Comparison of ENCODE assay signal across 1 cellular context in genomic region chr22:19615001-19615461, GRCh38.
TF ChIP-seq lines count a peak whose summit lies in the region.

No MANE protein-coding gene starts in this region.

TF ChIP-seq in K562, 482 proteins besides CTCF, POLR2A, EP300 and RAD21 (continued from another document and continues in another):
- TF ChIP-seq, protein P1, sequence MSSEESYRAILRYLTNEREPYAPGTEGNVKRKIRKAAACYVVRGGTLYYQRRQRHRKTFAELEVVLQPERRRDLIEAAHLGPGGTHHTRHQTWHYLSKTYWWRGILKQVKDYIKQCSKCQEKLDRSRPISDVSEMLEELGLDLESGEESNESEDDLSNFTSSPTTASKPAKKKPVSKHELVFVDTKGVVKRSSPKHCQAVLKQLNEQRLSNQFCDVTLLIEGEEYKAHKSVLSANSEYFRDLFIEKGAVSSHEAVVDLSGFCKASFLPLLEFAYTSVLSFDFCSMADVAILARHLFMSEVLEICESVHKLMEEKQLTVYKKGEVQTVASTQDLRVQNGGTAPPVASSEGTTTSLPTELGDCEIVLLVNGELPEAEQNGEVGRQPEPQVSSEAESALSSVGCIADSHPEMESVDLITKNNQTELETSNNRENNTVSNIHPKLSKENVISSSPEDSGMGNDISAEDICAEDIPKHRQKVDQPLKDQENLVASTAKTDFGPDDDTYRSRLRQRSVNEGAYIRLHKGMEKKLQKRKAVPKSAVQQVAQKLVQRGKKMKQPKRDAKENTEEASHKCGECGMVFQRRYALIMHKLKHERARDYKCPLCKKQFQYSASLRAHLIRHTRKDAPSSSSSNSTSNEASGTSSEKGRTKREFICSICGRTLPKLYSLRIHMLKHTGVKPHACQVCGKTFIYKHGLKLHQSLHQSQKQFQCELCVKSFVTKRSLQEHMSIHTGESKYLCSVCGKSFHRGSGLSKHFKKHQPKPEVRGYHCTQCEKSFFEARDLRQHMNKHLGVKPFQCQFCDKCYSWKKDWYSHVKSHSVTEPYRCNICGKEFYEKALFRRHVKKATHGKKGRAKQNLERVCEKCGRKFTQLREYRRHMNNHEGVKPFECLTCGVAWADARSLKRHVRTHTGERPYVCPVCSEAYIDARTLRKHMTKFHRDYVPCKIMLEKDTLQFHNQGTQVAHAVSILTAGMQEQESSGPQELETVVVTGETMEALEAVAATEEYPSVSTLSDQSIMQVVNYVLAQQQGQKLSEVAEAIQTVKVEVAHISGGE (CRISPR knock-in tag; IDR thresholded peaks at IDR 0.05): no peak
- TF ChIP-seq PHTF2 (CRISPR knock-in tag; IDR thresholded peaks at IDR 0.05) (no peak), ZKSCAN8 (CRISPR knock-in tag; IDR thresholded peaks at IDR 0.05) (no peak), MEF2A (IDR thresholded peaks at IDR 0.05; ENCODE audit: control insufficient read depth, low read depth, low read length) (no peak), NR2C1 (IDR thresholded peaks at IDR 0.05) (no peak), NR2C1 (tag; IDR thresholded peaks at IDR 0.05) (no peak), FOXP1 (CRISPR knock-in tag; IDR thresholded peaks at IDR 0.05) (no peak), SRSF9 (IDR thresholded peaks at IDR 0.05; ENCODE audit: borderline replicate concordance, low read depth, low read length) (no peak), NCOA4 (IDR thresholded peaks at IDR 0.05; ENCODE audit: partially characterized antibody) (no peak), RBM39 (optimal IDR thresholded peaks at IDR 0.05; ENCODE audit: low read depth, low read length) (peak; percentile 66), BRD4 (IDR thresholded peaks at IDR 0.05) (no peak), FOXA1 (IDR thresholded peaks at IDR 0.05; ENCODE audit: borderline replicate concordance) (no peak), FOSL1 (tag; conservative IDR thresholded peaks at IDR 0.05) (no peak), C11orf30 (IDR thresholded peaks at IDR 0.05; ENCODE audit: low read depth) (no peak), IRF2 (CRISPR knock-in tag; IDR thresholded peaks at IDR 0.05) (no peak), ESRRA (IDR thresholded peaks at IDR 0.05; ENCODE audit: borderline replicate concordance, low read depth) (no peak), ZNF395 (CRISPR knock-in tag; IDR thresholded peaks at IDR 0.05) (no peak), ZNF274 (IDR thresholded peaks at IDR 0.05; ENCODE audit: borderline replicate concordance, low read depth, low read length) (no peak), POLR2G (IDR thresholded peaks at IDR 0.05; ENCODE audit: low read depth, low read length) (no peak), ELF2 (CRISPR knock-in tag; IDR thresholded peaks at IDR 0.05) (no peak), MCM3 (IDR thresholded peaks at IDR 0.05) (0 out of 2 replicates have a peak, but pooled peaks have one; percentile 53), ZNF561 (CRISPR knock-in tag; conservative IDR thresholded peaks at IDR 0.05) (no peak), KLF10 (CRISPR knock-in tag; IDR thresholded peaks at IDR 0.05) (no peak), FOXJ2 (tag; IDR thresholded peaks at IDR 0.05) (no peak), DIDO1 (tag; IDR thresholded peaks at IDR 0.05; ENCODE audit: low read depth) (no peak), SMAD4 (CRISPR knock-in tag; conservative IDR thresholded peaks at IDR 0.05) (no peak), MNT (conservative IDR thresholded peaks at IDR 0.05) (no peak), MCM5 (IDR thresholded peaks at IDR 0.05; ENCODE audit: low read depth) (no peak), ZNF197 (CRISPR knock-in tag; IDR thresholded peaks at IDR 0.05; ENCODE audit: low read depth) (no peak), MYNN (IDR thresholded peaks at IDR 0.05) (no peak), MYNN (CRISPR knock-in tag; IDR thresholded peaks at IDR 0.05) (no peak), ZNF511 (CRISPR knock-in tag; IDR thresholded peaks at IDR 0.05) (0 out of 2 replicates have a peak, but pooled peaks have one; percentile 68), TFAM (CRISPR knock-in tag; conservative IDR thresholded peaks at IDR 0.05) (no peak), NCOA6 (IDR thresholded peaks at IDR 0.05) (no peak), PTBP1 (IDR thresholded peaks at IDR 0.05; ENCODE audit: low read depth, low read length) (no peak), CEBPG (CRISPR knock-in tag; IDR thresholded peaks at IDR 0.05) (peak; percentile 30; the same call in 1 of the 2 replicates), CEBPG (tag; conservative IDR thresholded peaks at IDR 0.05 in 1 of 2, IDR thresholded peaks at IDR 0.05 in 1 of 2) (no peak), ZNF232 (CRISPR knock-in tag; IDR thresholded peaks at IDR 0.05) (no peak), ZHX1 (conservative IDR thresholded peaks at IDR 0.05; ENCODE audit: low read length) (no peak), DLX4 (CRISPR knock-in tag; IDR thresholded peaks at IDR 0.05) (no peak), ZNF224 (CRISPR knock-in tag; IDR thresholded peaks at IDR 0.05) (no peak), NR2F6 (CRISPR knock-in tag; IDR thresholded peaks at IDR 0.05) (no peak), ZNF707 (CRISPR knock-in tag; conservative IDR thresholded peaks at IDR 0.05) (no peak), RFX1 (IDR thresholded peaks at IDR 0.05) (no peak), RCOR1 (IDR thresholded peaks at IDR 0.05; ENCODE audit: borderline replicate concordance in 1 of 2, low read depth in 2 of 2, low read length in 2 of 2) (no peak), DACH1 (IDR thresholded peaks at IDR 0.05; ENCODE audit: partially characterized antibody) (no peak), TSC22D4 (tag; IDR thresholded peaks at IDR 0.05) (no peak), PHB (CRISPR knock-in tag; IDR thresholded peaks at IDR 0.05) (no peak), ZNF766 (CRISPR knock-in tag; conservative IDR thresholded peaks at IDR 0.05) (no peak), KDM2B (CRISPR knock-in tag; IDR thresholded peaks at IDR 0.05) (no peak), CBX2 (IDR thresholded peaks at IDR 0.05; ENCODE audit: insufficient read depth, low read length, poor library complexity, severe bottlenecking) (peak; percentile 80), SNRNP70 (optimal IDR thresholded peaks at IDR 0.05; ENCODE audit: low read depth, low read length) (no peak)
- TF ChIP-seq, protein P2, sequence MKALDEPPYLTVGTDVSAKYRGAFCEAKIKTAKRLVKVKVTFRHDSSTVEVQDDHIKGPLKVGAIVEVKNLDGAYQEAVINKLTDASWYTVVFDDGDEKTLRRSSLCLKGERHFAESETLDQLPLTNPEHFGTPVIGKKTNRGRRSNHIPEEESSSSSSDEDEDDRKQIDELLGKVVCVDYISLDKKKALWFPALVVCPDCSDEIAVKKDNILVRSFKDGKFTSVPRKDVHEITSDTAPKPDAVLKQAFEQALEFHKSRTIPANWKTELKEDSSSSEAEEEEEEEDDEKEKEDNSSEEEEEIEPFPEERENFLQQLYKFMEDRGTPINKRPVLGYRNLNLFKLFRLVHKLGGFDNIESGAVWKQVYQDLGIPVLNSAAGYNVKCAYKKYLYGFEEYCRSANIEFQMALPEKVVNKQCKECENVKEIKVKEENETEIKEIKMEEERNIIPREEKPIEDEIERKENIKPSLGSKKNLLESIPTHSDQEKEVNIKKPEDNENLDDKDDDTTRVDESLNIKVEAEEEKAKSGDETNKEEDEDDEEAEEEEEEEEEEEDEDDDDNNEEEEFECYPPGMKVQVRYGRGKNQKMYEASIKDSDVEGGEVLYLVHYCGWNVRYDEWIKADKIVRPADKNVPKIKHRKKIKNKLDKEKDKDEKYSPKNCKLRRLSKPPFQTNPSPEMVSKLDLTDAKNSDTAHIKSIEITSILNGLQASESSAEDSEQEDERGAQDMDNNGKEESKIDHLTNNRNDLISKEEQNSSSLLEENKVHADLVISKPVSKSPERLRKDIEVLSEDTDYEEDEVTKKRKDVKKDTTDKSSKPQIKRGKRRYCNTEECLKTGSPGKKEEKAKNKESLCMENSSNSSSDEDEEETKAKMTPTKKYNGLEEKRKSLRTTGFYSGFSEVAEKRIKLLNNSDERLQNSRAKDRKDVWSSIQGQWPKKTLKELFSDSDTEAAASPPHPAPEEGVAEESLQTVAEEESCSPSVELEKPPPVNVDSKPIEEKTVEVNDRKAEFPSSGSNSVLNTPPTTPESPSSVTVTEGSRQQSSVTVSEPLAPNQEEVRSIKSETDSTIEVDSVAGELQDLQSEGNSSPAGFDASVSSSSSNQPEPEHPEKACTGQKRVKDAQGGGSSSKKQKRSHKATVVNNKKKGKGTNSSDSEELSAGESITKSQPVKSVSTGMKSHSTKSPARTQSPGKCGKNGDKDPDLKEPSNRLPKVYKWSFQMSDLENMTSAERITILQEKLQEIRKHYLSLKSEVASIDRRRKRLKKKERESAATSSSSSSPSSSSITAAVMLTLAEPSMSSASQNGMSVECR (CRISPR knock-in tag; IDR thresholded peaks at IDR 0.05): no peak
- TF ChIP-seq, protein P3, sequence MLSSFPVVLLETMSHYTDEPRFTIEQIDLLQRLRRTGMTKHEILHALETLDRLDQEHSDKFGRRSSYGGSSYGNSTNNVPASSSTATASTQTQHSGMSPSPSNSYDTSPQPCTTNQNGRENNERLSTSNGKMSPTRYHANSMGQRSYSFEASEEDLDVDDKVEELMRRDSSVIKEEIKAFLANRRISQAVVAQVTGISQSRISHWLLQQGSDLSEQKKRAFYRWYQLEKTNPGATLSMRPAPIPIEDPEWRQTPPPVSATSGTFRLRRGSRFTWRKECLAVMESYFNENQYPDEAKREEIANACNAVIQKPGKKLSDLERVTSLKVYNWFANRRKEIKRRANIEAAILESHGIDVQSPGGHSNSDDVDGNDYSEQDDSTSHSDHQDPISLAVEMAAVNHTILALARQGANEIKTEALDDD (IDR thresholded peaks at IDR 0.05): no peak
- TF ChIP-seq, protein P4, sequence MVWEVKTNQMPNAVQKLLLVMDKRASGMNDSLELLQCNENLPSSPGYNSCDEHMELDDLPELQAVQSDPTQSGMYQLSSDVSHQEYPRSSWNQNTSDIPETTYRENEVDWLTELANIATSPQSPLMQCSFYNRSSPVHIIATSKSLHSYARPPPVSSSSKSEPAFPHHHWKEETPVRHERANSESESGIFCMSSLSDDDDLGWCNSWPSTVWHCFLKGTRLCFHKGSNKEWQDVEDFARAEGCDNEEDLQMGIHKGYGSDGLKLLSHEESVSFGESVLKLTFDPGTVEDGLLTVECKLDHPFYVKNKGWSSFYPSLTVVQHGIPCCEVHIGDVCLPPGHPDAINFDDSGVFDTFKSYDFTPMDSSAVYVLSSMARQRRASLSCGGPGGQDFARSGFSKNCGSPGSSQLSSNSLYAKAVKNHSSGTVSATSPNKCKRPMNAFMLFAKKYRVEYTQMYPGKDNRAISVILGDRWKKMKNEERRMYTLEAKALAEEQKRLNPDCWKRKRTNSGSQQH (CRISPR knock-in tag; IDR thresholded peaks at IDR 0.05): no peak
- TF ChIP-seq, protein P5, sequence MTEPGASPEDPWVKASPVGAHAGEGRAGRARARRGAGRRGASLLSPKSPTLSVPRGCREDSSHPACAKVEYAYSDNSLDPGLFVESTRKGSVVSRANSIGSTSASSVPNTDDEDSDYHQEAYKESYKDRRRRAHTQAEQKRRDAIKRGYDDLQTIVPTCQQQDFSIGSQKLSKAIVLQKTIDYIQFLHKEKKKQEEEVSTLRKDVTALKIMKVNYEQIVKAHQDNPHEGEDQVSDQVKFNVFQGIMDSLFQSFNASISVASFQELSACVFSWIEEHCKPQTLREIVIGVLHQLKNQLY (CRISPR knock-in tag; conservative IDR thresholded peaks at IDR 0.05): peak in 1 of 2 experiments; percentile 24; a peak in 1 of 4 replicates
- TF ChIP-seq, protein P6, sequence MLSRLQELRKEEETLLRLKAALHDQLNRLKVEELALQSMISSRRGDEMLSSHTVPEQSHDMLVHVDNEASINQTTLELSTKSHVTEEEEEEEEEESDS (CRISPR knock-in tag; IDR thresholded peaks at IDR 0.05): no peak
